Comparison of ENCODE assay signal across 8 cellular contexts in genomic region chr6:111565316-111566221, GRCh38. TPM values are rescaled to one million over a fixed set of nuclear protein-coding genes. Genes with fewer than 3 reads are reported as not detected.
DNase-seq lines count a peak whose midpoint lies in the region; ATAC-seq and TF ChIP-seq lines count a peak whose summit lies in the region.

No MANE protein-coding gene starts in this region.

- ATAC-seq in GM19455 (IDR thresholded peaks at IDR 0.05; ENCODE audit: unreplicated experiment) (peak; percentile 69), left lung (no peak)

- no peaks in the 10 kb centered on the region for H3K27me3 ChIP-seq in WERI-Rb-1 (ENCODE audit: insufficient read depth, low read depth, severe bottlenecking)
- H3K27me3 ChIP-seq in tibial artery: no peaks in the 10 kb centered on the region
- no peaks in the 10 kb centered on the region for H3K27me3 ChIP-seq in left lung

- H3K9me3 ChIP-seq in WERI-Rb-1 (ENCODE audit: severe bottlenecking) (no peaks in the 10 kb centered on the region), tibial artery (no peaks in the 10 kb centered on the region), left lung (no peaks in the 10 kb centered on the region)

- H3K4me3 ChIP-seq in Jurkat, Clone E6-1 (ENCODE audit: low read length): peak overlapping the region; percentile 45
- H3K4me3 ChIP-seq in WERI-Rb-1 (ENCODE audit: low read depth, low read length): peak overlapping the region; percentile 15
- H3K4me3 ChIP-seq in tibial artery: no peak overlapping the region
- no peak overlapping the region for H3K4me3 ChIP-seq in left lung

- DNase-seq in DMS79 (lab: John Stamatoyannopoulos, UW) (peak; percentile 94), WERI-Rb-1 (peak; percentile 88), iPS-NIHi7 (ENCODE audit: extremely low spot score) (peak; percentile 77), tibial artery (no peak), left lung (no peak), superior temporal gyrus (ENCODE audit: extremely low spot score) (no peak)
- DNase-seq in Jurkat, Clone E6-1 (ENCODE audit: low read depth, low spot score): peak; percentile 87

- TF ChIP-seq CTCF in WERI-Rb-1 (IDR thresholded peaks at IDR 0.05; ENCODE audit: low read depth, low read length): peak; percentile 68
- no peak for TF ChIP-seq CTCF in tibial artery (IDR thresholded peaks at IDR 0.05)
- no peak for TF ChIP-seq CTCF in left lung (IDR thresholded peaks at IDR 0.05)

- intact Hi-C loops in tibial artery (cut with DNase I; ENCODE audit: low total_unique reads): no loop called here
- intact Hi-C loops in left lung (cut with DNase I): no loop called here

- H3K36me3 ChIP-seq in WERI-Rb-1 (no peaks in the 10 kb centered on the region), tibial artery (peaks cover 15 to 36% (median 27%) of the 10 kb centered on the region in 3 donors), left lung (peaks cover 0 to 78% of the 10 kb centered on the region in 2 donors)

- peak overlapping the region; percentile 83 for H3K27ac ChIP-seq in WERI-Rb-1
- peak overlapping the region; percentile 79 to 82 for H3K27ac ChIP-seq in tibial artery
- H3K27ac ChIP-seq in left lung: peak overlapping the region in 1 of 2 donors; percentile 13

- H3K4me1 ChIP-seq in tibial artery (peaks cover 6 to 75% (median 40%) of the 10 kb centered on the region in 4 donors), left lung (peaks cover 7 to 35% of the 10 kb centered on the region in 2 donors)

RNA-seq across cellular contexts. Expression of gene TRAF3IP2, which starts 40.1 kb away (rescaled TPM):
- polyA plus RNA-seq in Jurkat, Clone E6-1 (2012; ENCODE audit: insufficient read depth, insufficient read length): 8.4 TPM
- 10 to 100 TPM; 25.6 to 26.2 TPM for total RNA-seq in left lung

Comparison
In these comparisons a context has a peak if more than half of its experiments do, and no peak if none do; other contexts are left out.
1. DNase-seq: peak in DMS79 (single experiment), Jurkat, Clone E6-1 (single experiment), WERI-Rb-1 (single experiment) and iPS-NIHi7 (single experiment); none in tibial artery (0 of 2), left lung (0 of 2) and superior temporal gyrus (single experiment).
2. H3K4me3 ChIP-seq: peak in Jurkat, Clone E6-1 (single experiment) and WERI-Rb-1 (single experiment); none in tibial artery (0 of 2) and left lung (0 of 2).